ENCODE assay signal across 2 cellular contexts in the genomic region with DNA sequence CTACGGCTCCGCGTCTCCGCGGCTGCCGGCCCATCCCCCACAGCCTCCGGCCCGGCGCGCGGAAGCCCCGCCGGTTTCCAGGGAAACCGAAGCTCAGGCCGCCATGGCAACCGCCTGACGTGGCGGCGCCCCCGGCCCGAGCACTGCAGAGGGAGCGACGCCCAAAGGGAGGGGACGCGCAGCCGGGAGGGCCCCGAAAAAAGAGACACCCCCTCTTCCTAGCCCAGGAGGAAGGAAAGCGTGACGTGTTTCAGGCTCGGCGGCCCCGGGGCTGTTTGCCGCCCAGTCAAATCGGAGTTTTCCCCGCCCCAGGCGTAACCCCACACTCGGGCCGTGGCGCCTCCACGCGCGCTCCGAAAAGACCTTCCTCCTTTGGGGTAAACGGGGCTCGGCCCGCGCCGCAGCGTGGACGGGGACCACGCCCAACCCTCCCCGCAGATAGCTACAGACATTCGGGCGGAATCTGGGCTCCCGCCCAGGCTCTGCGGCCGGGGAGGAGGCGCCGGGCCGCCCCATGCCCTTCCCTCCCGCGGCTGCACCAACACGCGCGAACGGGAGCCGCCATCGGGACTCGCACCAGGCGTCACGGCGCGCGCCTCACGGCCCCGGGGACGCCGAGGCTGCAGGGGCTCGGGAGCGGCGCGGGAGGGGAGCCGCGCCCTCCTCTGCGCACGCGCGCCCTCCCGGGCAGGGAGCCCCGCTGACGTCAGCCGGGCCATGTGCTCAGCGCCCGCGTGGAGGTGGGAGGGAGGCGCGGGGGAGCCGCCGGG.
TF ChIP-seq lines count a peak whose summit lies in the region.

No MANE protein-coding gene starts in this region.

TF ChIP-seq in GM23338, 12 proteins besides CTCF, POLR2A, EP300 and RAD21:
- TF ChIP-seq POLR2AphosphoS5 (IDR thresholded peaks at IDR 0.05; ENCODE audit: low read depth) (0 out of 2 replicates have a peak, but pooled peaks have one; percentile 4), NANOG (IDR thresholded peaks at IDR 0.05; ENCODE audit: borderline replicate concordance) (no peak), CREB1 (CRISPR knock-in tag; IDR thresholded peaks at IDR 0.05; ENCODE audit: low read depth) (peak; percentile 79)

TF ChIP-seq in SK-N-SH, 30 proteins besides CTCF, POLR2A, EP300 and RAD21:
- TF ChIP-seq, protein P1, sequence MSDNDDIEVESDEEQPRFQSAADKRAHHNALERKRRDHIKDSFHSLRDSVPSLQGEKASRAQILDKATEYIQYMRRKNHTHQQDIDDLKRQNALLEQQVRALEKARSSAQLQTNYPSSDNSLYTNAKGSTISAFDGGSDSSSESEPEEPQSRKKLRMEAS (IDR thresholded peaks at IDR 0.05; ENCODE audit: low read depth) = peak; percentile 96
- peak; percentile 72; the same call in 1 of the 2 replicates for TF ChIP-seq USF1 (IDR thresholded peaks at IDR 0.05; ENCODE audit: borderline replicate concordance, low read depth)
- no peak for TF ChIP-seq CHD2 (IDR thresholded peaks at IDR 0.05; ENCODE audit: low read length, partially characterized antibody)
- TF ChIP-seq SIN3A (IDR thresholded peaks at IDR 0.05; ENCODE audit: borderline replicate concordance, low read depth, low read length) = 0 out of 2 replicates have a peak, but pooled peaks have one; percentile 22
- TF ChIP-seq YY1 (IDR thresholded peaks at IDR 0.05; ENCODE audit: low read depth) = 0 out of 2 replicates have a peak, but pooled peaks have one; percentile 50
- peak; percentile 29; the same call in 1 of the 2 replicates for TF ChIP-seq TAF1 (IDR thresholded peaks at IDR 0.05; ENCODE audit: borderline replicate concordance, low read depth, low read length)
- no peak for TF ChIP-seq RFX5 (IDR thresholded peaks at IDR 0.05; ENCODE audit: low read length)
- TF ChIP-seq FOXJ3 (CRISPR knock-in tag; IDR thresholded peaks at IDR 0.05) = no peak
- no peak for TF ChIP-seq MEF2A (IDR thresholded peaks at IDR 0.05; ENCODE audit: borderline replicate concordance, low read depth)
- 0 out of 2 replicates have a peak, but pooled peaks have one; percentile 7 for TF ChIP-seq POLR2AphosphoS5 (IDR thresholded peaks at IDR 0.05; ENCODE audit: low read depth, low read length)
- TF ChIP-seq NRF1 (IDR thresholded peaks at IDR 0.05; ENCODE audit: low read depth, low read length) = peak; percentile 80
- no peak for TF ChIP-seq TEAD4 (IDR thresholded peaks at IDR 0.05; ENCODE audit: borderline replicate concordance, insufficient read depth)
- TF ChIP-seq GATA2 (CRISPR knock-in tag; IDR thresholded peaks at IDR 0.05) = no peak
- TF ChIP-seq EZH2phosphoT487 (IDR thresholded peaks at IDR 0.05; ENCODE audit: borderline replicate concordance, low read depth) = no peak
- TF ChIP-seq RXRA (IDR thresholded peaks at IDR 0.05; ENCODE audit: borderline replicate concordance, low read depth) = no peak
- TF ChIP-seq FOXM1 (IDR thresholded peaks at IDR 0.05; ENCODE audit: low read depth) = no peak
- peak; percentile 89 for TF ChIP-seq MXI1 (IDR thresholded peaks at IDR 0.05; ENCODE audit: low read depth, low read length)
